ENCODE assay signal across 10 cellular contexts in the genomic region with DNA sequence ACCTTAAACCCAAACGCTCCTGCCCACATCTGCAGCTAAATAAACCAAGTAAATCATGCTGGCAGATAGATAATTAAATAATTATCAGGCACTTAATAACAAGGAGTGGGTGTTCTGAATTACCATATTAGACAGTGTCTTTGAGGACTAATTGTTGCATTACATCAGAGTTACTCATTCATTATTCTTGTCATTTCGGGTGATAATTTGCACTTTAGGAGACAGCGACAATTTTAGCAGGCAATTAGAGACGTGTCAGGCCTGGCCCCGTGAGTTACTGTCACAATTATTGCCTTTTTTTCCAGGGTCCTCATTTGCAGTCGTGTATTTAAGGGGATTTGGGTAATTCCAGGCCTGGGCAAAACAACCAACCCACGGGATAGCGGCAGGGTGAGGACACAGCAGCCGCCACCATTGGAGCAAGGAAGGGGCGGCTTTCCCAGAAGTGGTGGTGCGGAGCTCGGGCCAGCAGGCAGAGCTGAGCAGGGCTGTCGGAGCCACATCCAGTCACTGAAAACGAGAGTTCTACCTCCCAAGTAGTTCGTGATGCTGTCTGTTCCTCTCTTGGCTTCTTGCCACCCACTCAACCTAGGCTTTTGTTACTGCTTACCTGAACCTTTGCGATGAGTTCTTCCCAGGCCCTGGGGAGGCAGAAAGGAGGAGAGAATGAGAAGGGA.
DNase-seq lines count a peak whose midpoint lies in the region; ATAC-seq, FAIRE-seq and TF ChIP-seq lines count a peak whose summit lies in the region.
"Had no signal": no experiment of that assay in that cellular context is flagged by ENCODE, and none has a peak within 500 bp of the region (broad histone marks: within the 10 kb centered on the region; RNA-seq: fewer than 3 reads in every experiment).

No MANE protein-coding gene starts in this region.

- TF ChIP-seq POLR2A in A549 (IDR thresholded peaks at IDR 0.05; ENCODE audit: low read length) (no peak), GM12891 (IDR thresholded peaks at IDR 0.05; ENCODE audit: low read depth, low read length) (no peak)

- H3K4me1 ChIP-seq in A549 (peaks cover 63% of the 10 kb centered on the region), lung (ENCODE audit: control insufficient read depth in 2 of 2, insufficient read depth in 2 of 2, low read length in 2 of 2) (peaks cover 0 to 10% of the 10 kb centered on the region in 2 donors)

- H3K4me3 ChIP-seq in A549 (no peak overlapping the region), lung (no peak overlapping the region)

- DNase-seq in A549 (ENCODE audit: low read depth in 1 of 2, low spot score in 1 of 2) (no peak), M059J (ENCODE audit: low read depth) (peak; percentile 45), NCI-H748 (lab: John Stamatoyannopoulos, UW; ENCODE audit: unreplicated experiment) (peak; percentile 85), lung (ENCODE audit: low spot score) (peak; percentile 26), HuH-7 (ENCODE audit: low spot score) (no peak), GM12891 (ENCODE audit: insufficient read length, low spot score) (no peak), left cardiac atrium (no peak)
- DNase-seq: activated gamma-delta T cell treated with Interleukin-2 at 50 U/mL for 16 hours had no signal

- POLR2A ChIA-PET in A549 (lab: Yijun Ruan, JAX), result no interaction called here

- no peak for TF ChIP-seq CTCF in A549 (IDR thresholded peaks at IDR 0.05)
- TF ChIP-seq CTCF in lung (IDR thresholded peaks at IDR 0.05; ENCODE audit: control extremely low read depth, extremely low read depth), result no peak

- 76% methylated on average over 15 of the region's 16 CpGs for WGBS in A549 (ENCODE audit: missing lambda C conversion rate)
- WGBS in lung, 2 donors, result 50 to 62% methylated on average over 16 of the region's 16 CpGs

- CTCF ChIA-PET in A549 (lab: Yijun Ruan, JAX), result interaction anchor here (0.5 to 1.6 kb wide), 3 partner anchors 213 to 357 kb away, joined by 3 to 4 read pairs (median 3); no protein-coding TSS in a partner anchor

- no peaks in the 10 kb centered on the region for H3K27me3 ChIP-seq in lung (ENCODE audit: control insufficient read depth, insufficient read depth)

- H3K36me3 ChIP-seq in lung (ENCODE audit: control insufficient read depth in 2 of 2, insufficient read depth in 2 of 2, low read length in 2 of 2), result no peaks in the 10 kb centered on the region

- TF ChIP-seq RAD21 in A549 (conservative IDR thresholded peaks at IDR 0.05 in 1 of 2, IDR thresholded peaks at IDR 0.05 in 1 of 2), result no peak

- no peak for TF ChIP-seq EP300 in A549 (IDR thresholded peaks at IDR 0.05)

- H3K9me3 ChIP-seq in A549, result no peaks in the 10 kb centered on the region
- H3K9me3 ChIP-seq in lung (ENCODE audit: control insufficient read depth in 2 of 2, insufficient read depth in 1 of 2, low read length in 1 of 2), result peaks cover 0 to 1% of the 10 kb centered on the region in 2 donors

- ATAC-seq in A549, result no peak
- ATAC-seq in lung (ENCODE audit: insufficient read depth, low FRiP score), result no peak
- no peak for ATAC-seq in HG02973 (IDR thresholded peaks at IDR 0.05; ENCODE audit: unreplicated experiment)
- no peak for ATAC-seq in left cardiac atrium

- H3K4me2 ChIP-seq in A549, result peak overlapping the region; percentile 70

- peak overlapping the region; percentile 84 to 90 for H3K27ac ChIP-seq in A549
- no peak overlapping the region for H3K27ac ChIP-seq in lung (ENCODE audit: low read depth in 1 of 2, low read length in 1 of 2)

- intact Hi-C loops in left cardiac atrium (cut with DNase I), result no loop called here

- FAIRE-seq in A549 (lab: Jason Lieb, UNC) (no peak), GM12891 (lab: Jason Lieb, UNC) (no peak)
- FAIRE-seq: keratinocyte had no signal

TF ChIP-seq in A549, 52 proteins besides CTCF, POLR2A, EP300 and RAD21:
- TF ChIP-seq HES2 (IDR thresholded peaks at IDR 0.05) (no peak), HOXB5 (CRISPR knock-in tag; IDR thresholded peaks at IDR 0.05) (no peak), TFCP2L1 (CRISPR knock-in tag; IDR thresholded peaks at IDR 0.05) (no peak), HDAC2 (IDR thresholded peaks at IDR 0.05) (no peak), NR3C1 (IDR thresholded peaks at IDR 0.05) (no peak), EHMT2 (IDR thresholded peaks at IDR 0.05; ENCODE audit: low read depth) (no peak), HMGXB4 (CRISPR knock-in tag; IDR thresholded peaks at IDR 0.05; ENCODE audit: borderline replicate concordance) (no peak), POLR2AphosphoS2 (conservative IDR thresholded peaks at IDR 0.05; ENCODE audit: low read length) (no peak), PHF8 (IDR thresholded peaks at IDR 0.05; ENCODE audit: borderline replicate concordance, low read depth) (no peak), MAZ (IDR thresholded peaks at IDR 0.05; ENCODE audit: borderline replicate concordance, low read depth, low read length) (no peak)
- TF ChIP-seq, protein P1, sequence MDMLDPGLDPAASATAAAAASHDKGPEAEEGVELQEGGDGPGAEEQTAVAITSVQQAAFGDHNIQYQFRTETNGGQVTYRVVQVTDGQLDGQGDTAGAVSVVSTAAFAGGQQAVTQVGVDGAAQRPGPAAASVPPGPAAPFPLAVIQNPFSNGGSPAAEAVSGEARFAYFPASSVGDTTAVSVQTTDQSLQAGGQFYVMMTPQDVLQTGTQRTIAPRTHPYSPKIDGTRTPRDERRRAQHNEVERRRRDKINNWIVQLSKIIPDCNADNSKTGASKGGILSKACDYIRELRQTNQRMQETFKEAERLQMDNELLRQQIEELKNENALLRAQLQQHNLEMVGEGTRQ (IDR thresholded peaks at IDR 0.05), result no peak
TF ChIP-seq in A549: peak in this region for 0.

TF ChIP-seq in GM12891, 5 proteins besides CTCF, POLR2A, EP300 and RAD21:
- TF ChIP-seq POLR2AphosphoS5 (IDR thresholded peaks at IDR 0.05; ENCODE audit: low read depth, low read length), result no peak
- no peak for TF ChIP-seq TAF1 (IDR thresholded peaks at IDR 0.05; ENCODE audit: low read depth, low read length)
- TF ChIP-seq POU2F2 (IDR thresholded peaks at IDR 0.05; ENCODE audit: low read depth, low read length), result no peak
- no peak for TF ChIP-seq SPI1 (IDR thresholded peaks at IDR 0.05; ENCODE audit: low read depth, low read length)
- TF ChIP-seq PAX5 (IDR thresholded peaks at IDR 0.05; ENCODE audit: insufficient read depth, low read length, severe bottlenecking), result no peak

Comparison
In these comparisons a context has a peak if more than half of its experiments do, and no peak if none do; other contexts are left out.
1. DNase-seq: peak in M059J (single experiment), NCI-H748 (single experiment) and lung (single experiment); none in A549 (0 of 2), HuH-7 (single experiment), GM12891 (single experiment) and left cardiac atrium (single experiment).
2. H3K27ac ChIP-seq: peak in A549 (2 of 2); none in lung (0 of 2).